Comparison of ENCODE assay signal across 1 cellular context in genomic region chr19:18488838-18489626, GRCh38.
TF ChIP-seq lines count a peak whose summit lies in the region.

No MANE protein-coding gene starts in this region.

TF ChIP-seq in endothelial cell of umbilical vein, 7 proteins besides CTCF, POLR2A, EP300 and RAD21:
- TF ChIP-seq, protein P1, sequence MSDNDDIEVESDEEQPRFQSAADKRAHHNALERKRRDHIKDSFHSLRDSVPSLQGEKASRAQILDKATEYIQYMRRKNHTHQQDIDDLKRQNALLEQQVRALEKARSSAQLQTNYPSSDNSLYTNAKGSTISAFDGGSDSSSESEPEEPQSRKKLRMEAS (IDR thresholded peaks at IDR 0.05; ENCODE audit: insufficient read depth, insufficient read length) = no peak
- no peak for TF ChIP-seq POLR2AphosphoS5 (IDR thresholded peaks at IDR 0.05; ENCODE audit: insufficient read depth, low read depth, low read length)
- no peak for TF ChIP-seq EZH2 (IDR thresholded peaks at IDR 0.05; ENCODE audit: borderline replicate concordance, low read depth, low read length, severe bottlenecking)
- no peak for TF ChIP-seq MYC (IDR thresholded peaks at IDR 0.05; ENCODE audit: low read depth, low read length)
- TF ChIP-seq GATA2 (IDR thresholded peaks at IDR 0.05; ENCODE audit: insufficient read depth, insufficient read length, low read depth, low read length) = no peak
- no peak for TF ChIP-seq FOS (IDR thresholded peaks at IDR 0.05; ENCODE audit: borderline replicate concordance, insufficient read depth, low read length)
- TF ChIP-seq JUN (IDR thresholded peaks at IDR 0.05; ENCODE audit: borderline replicate concordance, insufficient read depth, insufficient read length, low read depth) = no peak
TF ChIP-seq in endothelial cell of umbilical vein: peak in this region for 0.
